ENCODE assay signal across 8 cellular contexts in the genomic region with DNA sequence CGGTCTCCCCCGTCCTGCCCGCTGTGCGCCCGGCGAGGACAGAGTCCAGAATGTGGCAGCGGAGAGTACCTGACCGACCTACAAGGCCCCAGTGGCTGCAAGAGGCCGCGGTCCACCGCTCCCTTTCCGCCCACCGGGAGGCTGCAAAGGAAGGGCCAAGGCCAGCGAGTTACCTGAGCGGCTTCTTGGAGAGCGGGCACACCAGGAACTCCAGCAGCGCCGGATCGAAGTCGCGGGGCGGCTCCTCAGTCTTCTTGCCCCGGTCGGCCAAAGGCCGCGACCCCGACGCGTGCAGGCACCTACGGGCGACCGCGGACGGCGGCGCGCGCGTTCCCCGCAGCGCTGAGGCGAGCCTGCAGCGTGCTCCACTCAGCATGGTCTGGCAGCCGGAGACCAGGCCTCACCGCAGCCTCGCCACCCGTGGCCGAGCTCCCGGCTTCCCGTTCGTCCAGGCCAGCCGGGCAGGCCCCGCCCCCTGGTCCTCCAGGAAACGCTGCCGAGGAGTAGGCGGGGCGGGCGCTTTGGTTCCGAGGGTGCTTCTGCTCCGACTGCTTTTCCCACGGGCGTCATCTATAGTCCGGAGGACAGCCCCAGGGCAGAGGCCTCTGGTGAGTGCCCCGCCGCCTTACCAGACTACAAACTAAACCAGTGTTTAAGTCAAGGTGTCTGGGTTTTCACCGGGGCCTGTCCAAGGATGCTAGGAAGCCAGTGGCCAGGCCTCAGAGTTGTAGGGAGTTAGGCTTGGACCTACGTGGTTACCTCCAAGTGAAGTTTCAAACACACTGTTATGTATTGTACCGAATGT. TPM values are rescaled to one million over a fixed set of nuclear protein-coding genes. Genes with fewer than 3 reads are reported as not detected.
DNase-seq lines count a peak whose midpoint lies in the region; ATAC-seq and TF ChIP-seq lines count a peak whose summit lies in the region.

Gene PYURF (minus strand): TSS at position 452 of the 805 bp plus-strand sequence. CDS start 76 bp downstream, at position 376.

- peak within 1 kb of the TSS; percentile 91 for H3K27ac ChIP-seq in C4-2B
- peak within 1 kb of the TSS; percentile 76 to 85 for H3K27ac ChIP-seq in left lung

- peaks cover 8% of the 10 kb centered on the region for H3K4me1 Mint-ChIP-seq in dendritic cell treated with granulocyte-macrophage colony-stimulating factor and Interleukin-4, amounts not matched to agents 40 ng/mL and 50 ng/mL, for 4 days (ENCODE audit: low read depth)

- peak; percentile 90 for DNase-seq in NCI-H69 (lab: John Stamatoyannopoulos, UW)
- DNase-seq in activated CD4-positive, alpha-beta T cell treated with anti-CD3 and anti-CD28 coated beads, Interleukin-2, amount 50 U/mL, for 24 hours (ENCODE audit: low read depth in 1 of 2, low spot score in 1 of 2), result peak; percentile 57 to 79
- peak; percentile 95 to 99 for DNase-seq in left lung
- peak; percentile 73 to 78 for DNase-seq in stimulated activated CD4-positive, alpha-beta T cell treated with anti-CD3 and anti-CD28 coated beads, Interleukin-2, amount 100 ng/mL, for 48 hours

- peaks cover 0 to 12% of the 10 kb centered on the region in 2 donors for H3K36me3 ChIP-seq in left lung

- H3K9me3 ChIP-seq in left lung, result no peaks in the 10 kb centered on the region

- H3K27me3 ChIP-seq in left lung, result no peaks in the 10 kb centered on the region

- H3K27ac Mint-ChIP-seq in dendritic cell treated with granulocyte-macrophage colony-stimulating factor and Interleukin-4, amounts not matched to agents 40 ng/mL and 50 ng/mL, for 4 days, result peak within 1 kb of the TSS; percentile 95

- ATAC-seq in GM19372 (IDR thresholded peaks at IDR 0.05; ENCODE audit: low read depth, unreplicated experiment), result peak; percentile 71
- ATAC-seq in HG03521 (IDR thresholded peaks at IDR 0.05; ENCODE audit: unreplicated experiment), result peak; percentile 75
- peak; percentile 99 for ATAC-seq in left lung

- intact Hi-C loops in dendritic cell treated with granulocyte-macrophage colony-stimulating factor and Interleukin-4, amounts not matched to agents 40 ng/mL and 50 ng/mL, for 4 days (cut with micrococcal nuclease), result loop anchor here (2.0 kb wide), 1 partner anchor 145 kb away; the partner anchor contains the start of gene HERC6
- intact Hi-C loops in left lung (cut with DNase I), result loop anchor here in 1 of 2 donors (10.0 kb wide), 1 partner anchor 501 kb away; no protein-coding TSS in a partner anchor

- peaks cover 1% of the 10 kb centered on the region for H3K27me3 Mint-ChIP-seq in dendritic cell treated with granulocyte-macrophage colony-stimulating factor and Interleukin-4, amounts not matched to agents 40 ng/mL and 50 ng/mL, for 4 days

- no peaks in the 10 kb centered on the region for H3K9me3 Mint-ChIP-seq in dendritic cell treated with granulocyte-macrophage colony-stimulating factor and Interleukin-4, amounts not matched to agents 40 ng/mL and 50 ng/mL, for 4 days

- H3K4me3 Mint-ChIP-seq in dendritic cell treated with granulocyte-macrophage colony-stimulating factor and Interleukin-4, amounts not matched to agents 40 ng/mL and 50 ng/mL, for 4 days, result peak within 1 kb of the TSS; percentile 99

- no peak for TF ChIP-seq CTCF in C4-2B (conservative IDR thresholded peaks at IDR 0.05)
- TF ChIP-seq CTCF in left lung (IDR thresholded peaks at IDR 0.05), result no peak

- peaks cover 25% of the 10 kb centered on the region for H3K36me3 Mint-ChIP-seq in dendritic cell treated with granulocyte-macrophage colony-stimulating factor and Interleukin-4, amounts not matched to agents 40 ng/mL and 50 ng/mL, for 4 days (ENCODE audit: low read depth)

- peaks cover 5 to 28% of the 10 kb centered on the region in 2 donors for H3K4me1 ChIP-seq in left lung

- peak within 1 kb of the TSS; percentile 79 to 91 for H3K4me3 ChIP-seq in left lung

RNA-seq across cellular contexts. Expression of gene PYURF, which starts in this region (rescaled TPM):
- 10 to 100 TPM; 63.5 to 67.1 TPM for total RNA-seq in left lung

Comparison
In these comparisons a context has a peak if more than half of its experiments do, and no peak if none do; other contexts are left out.
1. Peak in every context shown above with its lines: DNase-seq, ATAC-seq, H3K4me3 ChIP-seq and H3K27ac ChIP-seq.